16 cellular contexts compared by ENCODE assay signal in the genomic region with DNA sequence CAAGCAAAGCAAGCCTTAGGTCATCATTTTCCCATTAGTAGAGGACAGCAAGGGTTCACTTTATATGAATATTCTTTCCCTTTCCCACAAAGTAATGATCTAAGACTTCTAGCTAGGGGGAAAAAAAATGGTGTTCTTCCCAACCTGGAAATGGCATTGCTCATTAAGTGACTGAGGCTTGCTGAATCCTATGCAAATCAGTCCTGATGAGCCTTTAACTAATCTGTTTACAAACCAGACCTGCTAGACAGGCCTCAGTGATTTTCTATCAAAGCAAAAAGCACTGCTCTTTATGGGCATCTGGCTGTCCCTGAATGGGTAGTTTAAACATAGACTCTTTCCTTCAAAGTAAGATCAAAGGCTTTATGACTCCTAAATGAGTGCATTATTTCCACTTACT.
"Had no signal": no experiment of that assay in that cellular context is flagged by ENCODE, and none has a peak within 500 bp of the region (broad histone marks: within the 10 kb centered on the region; RNA-seq: fewer than 3 reads in every experiment).

No MANE protein-coding gene starts in this region.

- H3K9me3 ChIP-seq: gastroesophageal sphincter, left lung, thyroid gland, uterus had no signal

- DNase-seq: activated CD4-positive, alpha-beta T cell treated with anti-CD3 and anti-CD28 coated beads for 1 hour; activated CD4-positive, alpha-beta T cell treated with anti-CD3 and anti-CD28 coated beads, Interleukin-2, amount 50 U/mL, for 48 hours; activated effector memory CD4-positive, alpha-beta T cell treated with Interleukin-2 at 50 U/mL for 16 hours; activated T-cell treated with anti-CD3 and anti-CD28 coated beads, Interleukin-2, amount 50 U/mL, for 24 hours; erythroblast; left lung; naive thymus-derived CD8-positive, alpha-beta T cell; posterior cingulate gyrus; stimulated activated CD4-positive, alpha-beta T cell treated with anti-CD3 and anti-CD28 coated beads, Interleukin-4, amount 100 ng/mL, for 1 hour; stimulated activated naive B cell treated with anti-CD40 and anti-IgM and Interleukin-4, amounts not matched to agents 10 μg/mL and 1 μg/mL and 100 μg/mL, for 72 hours; T1000; thyroid gland; uterus had no signal

- H3K4me3 Mint-ChIP-seq: activated T-cell treated with anti-CD3 and anti-CD28 coated beads, Interleukin-2, amount 50 U/mL, for 24 hours; naive thymus-derived CD8-positive, alpha-beta T cell; stimulated activated naive B cell treated with anti-CD40 and anti-IgM and Interleukin-4, amounts not matched to agents 10 μg/mL and 1 μg/mL and 100 μg/mL, for 72 hours had no signal

- H3K4me3 ChIP-seq: cardiac muscle cell, gastroesophageal sphincter, left lung, thyroid gland, uterus had no signal

- H3K36me3 ChIP-seq: cardiac muscle cell, gastroesophageal sphincter, left lung, thyroid gland, uterus had no signal

- H3K27me3 Mint-ChIP-seq: activated T-cell treated with anti-CD3 and anti-CD28 coated beads, Interleukin-2, amount 50 U/mL, for 24 hours; naive thymus-derived CD8-positive, alpha-beta T cell; stimulated activated naive B cell treated with anti-CD40 and anti-IgM and Interleukin-4, amounts not matched to agents 10 μg/mL and 1 μg/mL and 100 μg/mL, for 72 hours had no signal

- H3K27me3 ChIP-seq: cardiac muscle cell, gastroesophageal sphincter, left lung, thyroid gland, uterus had no signal

- H3K9me3 Mint-ChIP-seq: activated naive CD4-positive, alpha-beta T cell treated with anti-CD3 and anti-CD28 coated beads, Interleukin-2, amount 50 U/mL, for 72 hours; activated T-cell treated with anti-CD3 and anti-CD28 coated beads, Interleukin-2, amount 50 U/mL, for 24 hours; naive thymus-derived CD8-positive, alpha-beta T cell; stimulated activated naive B cell treated with anti-CD40 and anti-IgM and Interleukin-4, amounts not matched to agents 10 μg/mL and 1 μg/mL and 100 μg/mL, for 72 hours had no signal

- H3K4me1 Mint-ChIP-seq: stimulated activated naive B cell treated with anti-CD40 and anti-IgM and Interleukin-4, amounts not matched to agents 10 μg/mL and 1 μg/mL and 100 μg/mL, for 72 hours had no signal

- H3K27ac ChIP-seq: cardiac muscle cell, gastroesophageal sphincter, left lung, thyroid gland, uterus had no signal

- ATAC-seq: activated naive CD4-positive, alpha-beta T cell treated with anti-CD3 and anti-CD28 coated beads, Interleukin-2, amount 50 U/mL, for 72 hours; gastroesophageal sphincter; left lung; naive thymus-derived CD8-positive, alpha-beta T cell; stimulated activated naive B cell treated with anti-CD40 and anti-IgM and Interleukin-4, amounts not matched to agents 10 μg/mL and 1 μg/mL and 100 μg/mL, for 72 hours had no signal

- H3K4me1 ChIP-seq: left lung, thyroid gland had no signal

- H3K36me3 Mint-ChIP-seq: activated naive CD4-positive, alpha-beta T cell treated with anti-CD3 and anti-CD28 coated beads, Interleukin-2, amount 50 U/mL, for 72 hours had no signal

- H3K27ac Mint-ChIP-seq: activated naive CD4-positive, alpha-beta T cell treated with anti-CD3 and anti-CD28 coated beads, Interleukin-2, amount 50 U/mL, for 72 hours; activated T-cell treated with anti-CD3 and anti-CD28 coated beads, Interleukin-2, amount 50 U/mL, for 24 hours; stimulated activated naive B cell treated with anti-CD40 and anti-IgM and Interleukin-4, amounts not matched to agents 10 μg/mL and 1 μg/mL and 100 μg/mL, for 72 hours had no signal
